23 cellular contexts compared by ENCODE assay signal in genomic region chr5:124212949-124213348, GRCh38.
DNase-seq lines count a peak whose midpoint lies in the region; ATAC-seq and TF ChIP-seq lines count a peak whose summit lies in the region.
"Had no signal": no experiment of that assay in that cellular context is flagged by ENCODE, and none has a peak within 500 bp of the region (broad histone marks: within the 10 kb centered on the region; RNA-seq: fewer than 3 reads in every experiment).

No MANE protein-coding gene starts in this region.

- peaks cover 0 to 5% (median 0%) of the 10 kb centered on the region in 9 donors for H3K4me1 ChIP-seq in heart right ventricle
- H3K4me1 ChIP-seq: BLaER1 had no signal

- no peak for TF ChIP-seq CTCF in heart right ventricle (IDR thresholded peaks at IDR 0.05)

- H3K4me3 ChIP-seq in heart right ventricle: peak overlapping the region in 2 of 10 donors; percentile 15 to 17
- H3K4me3 ChIP-seq: BLaER1, SK-N-MC had no signal

- peak; percentile 3 for DNase-seq in NCI-H2171 treated with DMSO at 0.1 percent for 48 hours (lab: John Stamatoyannopoulos, UW)
- DNase-seq in NCI-H2171 (lab: John Stamatoyannopoulos, UW): no peak
- no peak for DNase-seq in left ventricle myocardium superior
- DNase-seq in heart right ventricle: no peak
- peak; percentile 8 for DNase-seq in NCI-H2029 treated with DMSO at 0.1 percent for 48 hours (lab: John Stamatoyannopoulos, UW)
- DNase-seq in foreskin melanocyte: no peak
- no peak for DNase-seq in NCI-H774 (lab: John Stamatoyannopoulos, UW)
- DNase-seq: CD4-positive, CD25-positive, alpha-beta regulatory T cell; DND-41; IMR-90; NCI-H1048; NCI-H1436; NCI-H187; NCI-H2107; NCI-H446; NCI-H524 treated with DMSO at 0.1 percent for 48 hours; NCI-H82; SIG-M5 had no signal

- peak overlapping the region in 1 of 10 donors; percentile 17 for H3K27ac ChIP-seq in heart right ventricle
- H3K27ac ChIP-seq: BLaER1, KMS-11, RWPE1, SK-N-MC had no signal

- H3K36me3 ChIP-seq in heart right ventricle: no peaks in the 10 kb centered on the region
- H3K36me3 ChIP-seq: BLaER1 had no signal

- peaks cover 0 to 28% (median 0%) of the 10 kb centered on the region in 11 donors for H3K9me3 ChIP-seq in heart right ventricle

- ATAC-seq in left ventricle myocardium superior (peak; percentile 53), heart right ventricle (no peak)
- ATAC-seq: Panc1 had no signal

- intact Hi-C loops in left ventricle myocardium superior (cut with micrococcal nuclease): no loop called here
- intact Hi-C loops in heart right ventricle (cut with DNase I): no loop called here

- WGBS in heart right ventricle, 2 donors: 57 to 69% methylated on average over 9 of the region's 9 CpGs

- H3K27me3 ChIP-seq in heart right ventricle: no peaks in the 10 kb centered on the region
- H3K27me3 ChIP-seq: BLaER1 had no signal

Comparison
In these comparisons a context has a peak if more than half of its experiments do, and no peak if none do; other contexts are left out.
1. DNase-seq: peak in NCI-H2171 treated with DMSO at 0.1 percent for 48 hours (single experiment) and NCI-H2029 treated with DMSO at 0.1 percent for 48 hours (single experiment); none in NCI-H2171 (single experiment), left ventricle myocardium superior (single experiment), heart right ventricle (0 of 2), foreskin melanocyte (single experiment) and NCI-H774 (single experiment).